Comparison of ENCODE assay signal across 31 cellular contexts in the genomic region with DNA sequence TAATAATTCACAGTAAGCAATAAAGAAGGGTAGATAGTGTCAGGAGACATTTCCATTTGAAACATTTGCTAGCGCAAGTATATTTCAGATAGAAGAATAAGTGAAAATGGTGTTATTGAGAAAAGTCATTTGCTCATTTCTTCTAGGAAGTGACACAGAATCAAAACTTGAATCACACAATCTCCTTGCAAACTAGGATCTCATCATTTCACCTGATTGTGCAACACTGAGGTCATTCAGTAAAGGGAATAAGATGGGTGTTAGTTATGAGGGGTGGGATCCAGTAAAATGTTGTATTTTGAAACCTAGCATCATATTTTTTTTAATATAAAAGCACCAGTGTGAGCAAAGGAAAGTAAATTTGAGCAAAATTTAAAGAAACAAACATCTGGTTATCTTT.
"Had no signal": no experiment of that assay in that cellular context is flagged by ENCODE, and none has a peak within 500 bp of the region (broad histone marks: within the 10 kb centered on the region; RNA-seq: fewer than 3 reads in every experiment).

No MANE protein-coding gene starts in this region.

- H3K27ac Mint-ChIP-seq: activated CD4-positive, alpha-beta memory T cell treated with anti-CD3 and anti-CD28 coated beads for 36 hours; activated CD4-positive, alpha-beta T cell treated with anti-CD3 and anti-CD28 coated beads for 36 hours; activated CD4-positive, alpha-beta T cell treated with anti-CD3 and anti-CD28 coated beads, Interleukin-2, amount 10 ng/mL, durations not matched to agents 24 days and 14 days; activated CD8-positive, alpha-beta T cell treated with anti-CD3 and anti-CD28 coated beads, Interleukin-2, amount 10 ng/mL, durations not matched to agents 7 days and 5 days; activated naive CD8-positive, alpha-beta T cell; activated T-cell treated with anti-CD3 and anti-CD28 coated beads, Interleukin-2, amount 50 U/mL, for 24 hours; activated T-cell treated with anti-CD3 and anti-CD28 coated beads, Interleukin-2, amount 50 U/mL, for 72 hours; effector memory CD8-positive, alpha-beta T cell; T-helper 17 cell; T-helper 2 cell treated with Interferon-gamma antibody and Interleukin-4, amounts not matched to agents 5 μg/mL and 100 μg/mL, for 36 hours had no signal

- H3K4me3 ChIP-seq: esophagus squamous epithelium, gastroesophageal sphincter, heart right ventricle had no signal

- H3K36me3 Mint-ChIP-seq: activated CD4-positive, alpha-beta memory T cell treated with anti-CD3 and anti-CD28 coated beads for 36 hours; activated naive CD8-positive, alpha-beta T cell had no signal

- H3K9me3 Mint-ChIP-seq: activated CD4-positive, alpha-beta T cell treated with anti-CD3 and anti-CD28 coated beads, Interleukin-2, amount 10 ng/mL, durations not matched to agents 24 days and 14 days had no signal

- H3K36me3 ChIP-seq: brain microvascular endothelial cell, esophagus squamous epithelium, gastroesophageal sphincter, heart right ventricle had no signal

- H3K27me3 Mint-ChIP-seq: activated CD4-positive, alpha-beta memory T cell treated with anti-CD3 and anti-CD28 coated beads for 36 hours; activated CD4-positive, alpha-beta T cell treated with anti-CD3 and anti-CD28 coated beads for 36 hours; activated CD4-positive, alpha-beta T cell treated with anti-CD3 and anti-CD28 coated beads, Interleukin-2, amount 10 ng/mL, durations not matched to agents 24 days and 14 days; activated naive CD8-positive, alpha-beta T cell; activated T-cell treated with anti-CD3 and anti-CD28 coated beads, Interleukin-2, amount 50 U/mL, for 24 hours; central memory CD8-positive, alpha-beta T cell; effector memory CD8-positive, alpha-beta T cell; T-helper 17 cell had no signal

- H3K27ac ChIP-seq: brain microvascular endothelial cell, epithelial cell of prostate, esophagus squamous epithelium, gastroesophageal sphincter, heart right ventricle had no signal

- H3K27me3 ChIP-seq: brain microvascular endothelial cell, esophagus squamous epithelium, gastroesophageal sphincter, heart right ventricle had no signal

- ATAC-seq: activated CD4-positive, alpha-beta T cell treated with anti-CD3 and anti-CD28 coated beads for 36 hours; activated CD8-positive, alpha-beta T cell treated with anti-CD3 and anti-CD28 coated beads, Interleukin-2, amount 10 ng/mL, durations not matched to agents 7 days and 5 days; activated T-cell treated with anti-CD3 and anti-CD28 coated beads, Interleukin-2, amount 50 U/mL, for 72 hours; effector memory CD8-positive, alpha-beta T cell; gastroesophageal sphincter; heart right ventricle; T-helper 17 cell had no signal

- H3K4me3 Mint-ChIP-seq: activated CD4-positive, alpha-beta memory T cell treated with anti-CD3 and anti-CD28 coated beads for 36 hours; activated CD4-positive, alpha-beta T cell treated with anti-CD3 and anti-CD28 coated beads for 36 hours; activated CD4-positive, alpha-beta T cell treated with anti-CD3 and anti-CD28 coated beads, Interleukin-2, amount 10 ng/mL, durations not matched to agents 24 days and 14 days; activated CD8-positive, alpha-beta T cell treated with anti-CD3 and anti-CD28 coated beads, Interleukin-2, amount 10 ng/mL, durations not matched to agents 7 days and 5 days; activated naive CD8-positive, alpha-beta T cell; activated T-cell treated with anti-CD3 and anti-CD28 coated beads, Interleukin-2, amount 50 U/mL, for 24 hours; activated T-cell treated with anti-CD3 and anti-CD28 coated beads, Interleukin-2, amount 50 U/mL, for 72 hours; central memory CD8-positive, alpha-beta T cell; effector memory CD8-positive, alpha-beta T cell; T-helper 17 cell; T-helper 2 cell treated with Interferon-gamma antibody and Interleukin-4, amounts not matched to agents 5 μg/mL and 100 μg/mL, for 36 hours had no signal

- H3K4me1 ChIP-seq: esophagus squamous epithelium, gastroesophageal sphincter had no signal

- DNase-seq: activated CD4-positive, alpha-beta memory T cell treated with anti-CD3 and anti-CD28 coated beads for 36 hours; activated CD4-positive, alpha-beta T cell treated with anti-CD3 and anti-CD28 coated beads for 36 hours; activated CD4-positive, alpha-beta T cell treated with anti-CD3 and anti-CD28 coated beads, Interleukin-2, amount 10 ng/mL, durations not matched to agents 24 days and 14 days; activated CD4-positive, CD25-positive, alpha-beta regulatory T cell; activated CD4-positive, CD25-positive, alpha-beta regulatory T cell treated with anti-CD3 and anti-CD28 coated beads, Interleukin-2, amount 50 U/mL, for 72 hours; activated CD8-positive, alpha-beta memory T cell treated with anti-CD3 and anti-CD28 coated beads, Interleukin-2, amount 50 U/mL, for 48 hours; activated CD8-positive, alpha-beta T cell treated with anti-CD3 and anti-CD28 coated beads, Interleukin-2, amount 10 ng/mL, durations not matched to agents 7 days and 5 days; activated gamma-delta T cell treated with Interleukin-2 at 50 U/mL for 16 hours; activated naive CD4-positive, alpha-beta T cell treated with anti-CD3 and anti-CD28 coated beads, Interleukin-2, amount 50 U/mL, for 16 hours; activated naive CD4-positive, alpha-beta T cell treated with Interleukin-2 at 50 U/mL for 16 hours; activated T-cell treated with anti-CD3 and anti-CD28 coated beads for 4 hours; activated T-cell treated with anti-CD3 and anti-CD28 coated beads, Interleukin-2, amount 50 U/mL, for 24 hours; activated T-cell treated with anti-CD3 and anti-CD28 coated beads, Interleukin-2, amount 50 U/mL, for 72 hours; amniotic stem cell; anterior cingulate cortex; brain microvascular endothelial cell; cortex of kidney; dermis blood vessel endothelial cell; effector CD4-positive, alpha-beta T cell; effector memory CD8-positive, alpha-beta T cell; esophagus squamous epithelium; foreskin melanocyte; heart right ventricle; T-helper 1 cell; T-helper 17 cell; T1000 had no signal

- H3K4me1 Mint-ChIP-seq: activated CD4-positive, alpha-beta T cell treated with anti-CD3 and anti-CD28 coated beads for 36 hours; activated CD4-positive, alpha-beta T cell treated with anti-CD3 and anti-CD28 coated beads, Interleukin-2, amount 10 ng/mL, durations not matched to agents 24 days and 14 days; central memory CD8-positive, alpha-beta T cell; T-helper 17 cell had no signal

- H3K9me3 ChIP-seq: esophagus squamous epithelium, gastroesophageal sphincter, heart right ventricle had no signal
